Comparison of ENCODE assay signal across 8 cellular contexts in the genomic region with DNA sequence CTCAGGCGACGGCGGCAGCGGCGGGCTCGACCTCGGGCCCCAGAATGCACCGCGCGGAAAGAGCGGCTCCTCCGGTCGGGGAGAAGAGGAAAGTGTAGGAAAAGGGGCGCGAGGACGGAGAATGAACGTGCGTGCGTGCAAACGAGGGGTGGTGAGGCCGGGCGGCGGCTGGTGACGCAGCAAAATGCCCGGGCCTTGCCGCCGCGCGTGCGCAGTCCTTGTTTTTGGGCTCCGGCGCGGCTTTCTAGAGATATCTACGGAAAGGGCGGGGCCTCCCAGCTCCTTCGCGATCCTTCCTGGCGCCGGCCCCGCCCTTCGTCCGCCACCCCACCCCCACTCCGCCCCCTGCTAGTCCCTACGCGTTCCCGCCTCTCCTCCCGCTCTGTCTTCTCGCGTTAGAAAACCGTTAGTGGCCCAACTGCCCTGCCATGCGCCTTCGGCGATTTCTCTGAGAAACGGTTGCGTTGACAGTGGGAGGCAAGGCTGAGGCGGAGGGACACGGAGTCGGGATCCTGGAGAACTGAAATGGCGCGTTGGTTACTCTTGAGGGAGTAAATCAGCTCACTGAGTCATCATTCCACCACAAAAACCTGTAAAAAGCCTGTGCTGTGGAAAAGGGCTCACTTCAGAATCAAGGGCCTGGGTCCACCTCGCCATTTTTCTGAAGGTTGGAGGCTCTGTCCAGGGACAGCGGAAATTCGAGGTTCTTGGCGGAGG. TPM values are rescaled to one million over a fixed set of nuclear protein-coding genes. Genes with fewer than 3 reads are reported as not detected.
DNase-seq lines count a peak whose midpoint lies in the region; ATAC-seq lines count a peak whose summit lies in the region.

A gene with protein sequence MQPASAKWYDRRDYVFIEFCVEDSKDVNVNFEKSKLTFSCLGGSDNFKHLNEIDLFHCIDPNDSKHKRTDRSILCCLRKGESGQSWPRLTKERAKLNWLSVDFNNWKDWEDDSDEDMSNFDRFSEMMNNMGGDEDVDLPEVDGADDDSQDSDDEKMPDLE (minus strand): TSS at position 156 of the 717 bp plus-strand sequence. CDS start 285 bp downstream, outside the sequence.

- H3K14ac ChIP-seq in mesenchymal stem cell (ENCODE audit: low read length in 2 of 2): peak within 1 kb of the TSS in 1 of 2 experiments; percentile 92

- peaks cover 19 to 28% of the 10 kb centered on the region in 2 donors for H3K4me1 Mint-ChIP-seq in effector memory CD8-positive, alpha-beta T cell (ENCODE audit: low read depth in 2 of 2)

- H3K9me3 Mint-ChIP-seq in effector memory CD8-positive, alpha-beta T cell: no peaks in the 10 kb centered on the region

- peak within 1 kb of the TSS; percentile 99 for H3K9ac ChIP-seq in mesenchymal stem cell (ENCODE audit: low read length)

- peaks cover 60% of the 10 kb centered on the region for H3K36me3 Mint-ChIP-seq in effector memory CD8-positive, alpha-beta T cell (ENCODE audit: insufficient read depth)

- peak within 1 kb of the TSS; percentile 90 for H2BK15ac ChIP-seq in mesenchymal stem cell (ENCODE audit: low read depth, poor library complexity, severe bottlenecking)

- H3K9me3 ChIP-seq in mesenchymal stem cell (ENCODE audit: control insufficient read depth, low read length): no peaks in the 10 kb centered on the region

- peak within 1 kb of the TSS; percentile 97 to 99 for H3K27ac Mint-ChIP-seq in effector memory CD8-positive, alpha-beta T cell

- peak within 1 kb of the TSS; percentile 65 for H4K91ac ChIP-seq in mesenchymal stem cell (ENCODE audit: low read length)

- H3K79me1 ChIP-seq in mesenchymal stem cell (replicated peaks; ENCODE audit: low read length, poor library complexity, severe bottlenecking): no peaks in the 10 kb centered on the region

- DNase-seq in COLO668 (lab: John Stamatoyannopoulos, UW; ENCODE audit: unreplicated experiment): peak; percentile 96
- DNase-seq in HT1080 (ENCODE audit: low read depth): peak; percentile 98
- DNase-seq in NOMO-1 treated with DMSO at 0.1 percent for 48 hours (lab: John Stamatoyannopoulos, UW; ENCODE audit: unreplicated experiment): peak; percentile 98
- peak; percentile 92 to 96 for DNase-seq in activated CD8-positive, alpha-beta memory T cell treated with anti-CD3 and anti-CD28 coated beads for 4 hours (ENCODE audit: low read depth in 2 of 2)
- DNase-seq in effector memory CD8-positive, alpha-beta T cell: peak; percentile 92 to 95 (median 95)
- DNase-seq in mesenchymal stem cell: peak; percentile 98
- DNase-seq in stimulated activated CD8-positive, alpha-beta memory T cell treated with anti-CD3 and anti-CD28 coated beads, Interleukin-12 subunit alpha, Interleukin-12 subunit beta, amount 100 ng/mL, for 4 hours (ENCODE audit: low read depth): peak; percentile 95

- H2AFZ ChIP-seq in mesenchymal stem cell (ENCODE audit: low read depth, low read length): peak within 1 kb of the TSS; percentile 36

- peak within 1 kb of the TSS in 1 of 2 experiments; percentile 90 for H3K23ac ChIP-seq in mesenchymal stem cell (ENCODE audit: low read length in 2 of 2)

- H3K27me3 ChIP-seq in mesenchymal stem cell (ENCODE audit: control insufficient read depth in 1 of 2, insufficient read depth in 1 of 2, low read length in 2 of 2): no peaks in the 10 kb centered on the region

- peak within 1 kb of the TSS; percentile 57 for H2BK5ac ChIP-seq in mesenchymal stem cell (ENCODE audit: low read depth, low read length, poor library complexity, severe bottlenecking)

- H3K27ac ChIP-seq in mesenchymal stem cell (ENCODE audit: low read length, poor library complexity, severe bottlenecking): peak within 1 kb of the TSS; percentile 99

- peak within 1 kb of the TSS; percentile 93 to 94 for H3K18ac ChIP-seq in mesenchymal stem cell (ENCODE audit: low read depth in 1 of 2, low read length in 2 of 2)

- no peaks in the 10 kb centered on the region for H3K27me3 Mint-ChIP-seq in effector memory CD8-positive, alpha-beta T cell

- H2BK12ac ChIP-seq in mesenchymal stem cell (ENCODE audit: low read length in 2 of 2): peak within 1 kb of the TSS; percentile 23 to 69

- peak; percentile 57 for ATAC-seq in GM21360 (IDR thresholded peaks at IDR 0.05; ENCODE audit: unreplicated experiment)
- ATAC-seq in effector memory CD8-positive, alpha-beta T cell (replicated peaks): peak; percentile 61

- peak within 1 kb of the TSS; percentile 27 for H2AK5ac ChIP-seq in mesenchymal stem cell (ENCODE audit: low read length, severe bottlenecking)

- H3K4me3 Mint-ChIP-seq in effector memory CD8-positive, alpha-beta T cell: peak within 1 kb of the TSS; percentile 97 to 99

- peak within 1 kb of the TSS; percentile 68 for H3K4me2 ChIP-seq in mesenchymal stem cell (ENCODE audit: low read length, poor library complexity, severe bottlenecking)

- WGBS in mesenchymal stem cell: under 1% methylated on average over 51 of the region's 64 CpGs

- H3K4me1 ChIP-seq in mesenchymal stem cell (ENCODE audit: control insufficient read depth, insufficient read depth, low read depth, low read length): peaks cover 3% of the 10 kb centered on the region

- H3K4ac ChIP-seq in mesenchymal stem cell (ENCODE audit: low read depth in 1 of 2, low read length in 2 of 2): peak within 1 kb of the TSS; percentile 29 to 96

- H4K8ac ChIP-seq in mesenchymal stem cell (ENCODE audit: low read length): peak within 1 kb of the TSS; percentile 74

- peak within 1 kb of the TSS; percentile 82 to 99 for H3K4me3 ChIP-seq in mesenchymal stem cell (ENCODE audit: insufficient read depth in 1 of 2, low read depth in 1 of 2, low read length in 2 of 2)

- H3K36me3 ChIP-seq in mesenchymal stem cell (ENCODE audit: control insufficient read depth in 1 of 2, insufficient read depth in 2 of 2, low read depth in 1 of 2, low read length in 2 of 2): peaks cover 0 to 2% of the 10 kb centered on the region in 2 experiments

- peak within 1 kb of the TSS; percentile 87 for H2BK120ac ChIP-seq in mesenchymal stem cell (ENCODE audit: low read depth, low read length)

RNA-seq across cellular contexts. Expression of the gene that starts here (rescaled TPM):
- 124 and 305 TPM in 2 replicates for total RNA-seq in HT1080 (2014; rRNA removed; shearing (Covaris generic))
- 476 and 523 TPM in 2 replicates for polyA plus RNA-seq in HT1080 (2015; cell fraction: cytosol; rRNA removed)
- 318 and 366 TPM in 2 replicates for polyA plus RNA-seq in HT1080 (2015; cell fraction: nucleus; rRNA removed)
- polyA plus RNA-seq in mesenchymal stem cell (2013, experiment 1 of 2): 149 TPM
- 152 TPM for polyA plus RNA-seq in mesenchymal stem cell (2013, experiment 2 of 2)

Comparison
In these comparisons a context has a peak if more than half of its experiments do, and no peak if none do; other contexts are left out.
1. Peak in every context shown above with its lines: DNase-seq, ATAC-seq, H3K4me3 ChIP-seq and H3K27ac ChIP-seq.